In genomic region chr15:74277245-74277644, GRCh38 we compare ENCODE assay signal across 32 cellular contexts. TPM values are rescaled to one million over a fixed set of nuclear protein-coding genes. Genes with fewer than 3 reads are reported as not detected.
"Had no signal": no experiment of that assay in that cellular context is flagged by ENCODE, and none has a peak within 500 bp of the region (broad histone marks: within the 10 kb centered on the region; RNA-seq: fewer than 3 reads in every experiment).

No MANE protein-coding gene starts in this region.

- H3K79me2 ChIP-seq: parathyroid adenoma had no signal

- H3K27me3 ChIP-seq: right atrium auricular region, right lobe of liver, uterus had no signal

- H3K27ac Mint-ChIP-seq: naive thymus-derived CD4-positive, alpha-beta T cell; natural killer cell treated with Interleukin-12 subunit alpha and Interleukin-12 subunit beta and Interleukin-15 and Interleukin-18, amount 100 ng/mL, for 72 hours; stimulated activated memory B cell treated with anti-CD40 and anti-IgM and Interleukin-4, amounts not matched to agents 10 μg/mL and 1 μg/mL and 100 μg/mL, for 72 hours; type B pancreatic cell had no signal

- H3K4me1 ChIP-seq: left lung, parathyroid adenoma, psoas muscle, right atrium auricular region, right lobe of liver, tibial nerve, uterus had no signal

- H3K27ac ChIP-seq: left lung, neutrophil, parathyroid adenoma, psoas muscle, right atrium auricular region, right lobe of liver, tibial nerve, uterus had no signal

- H3K9me3 ChIP-seq: left lung, mucosa of descending colon, neutrophil, psoas muscle, right atrium auricular region, right lobe of liver, tibial nerve, uterus had no signal

- H3K4me2 ChIP-seq: smooth muscle cell had no signal

- H3K4me3 ChIP-seq: left lung, lung, mucosa of descending colon, psoas muscle, right atrium auricular region, right lobe of liver, smooth muscle cell, tibial nerve, uterus had no signal

- H3K9me3 Mint-ChIP-seq: naive thymus-derived CD4-positive, alpha-beta T cell; natural killer cell treated with Interleukin-12 subunit alpha and Interleukin-12 subunit beta and Interleukin-15 and Interleukin-18, amount 100 ng/mL, for 72 hours; stimulated activated memory B cell treated with anti-CD40 and anti-IgM and Interleukin-4, amounts not matched to agents 10 μg/mL and 1 μg/mL and 100 μg/mL, for 72 hours; stimulated activated naive CD8-positive, alpha-beta T cell treated with anti-CD3 and anti-CD28 coated beads, Interleukin-15, amount 100 ng/mL, for 72 hours; type B pancreatic cell had no signal

- H2AFZ ChIP-seq: parathyroid adenoma had no signal

- DNase-seq: hippocampal formation; kidney; left colon; mesendoderm; midbrain; naive thymus-derived CD4-positive, alpha-beta T cell; occipital lobe; right lobe of liver; stimulated activated CD4-positive, alpha-beta T cell treated with anti-CD3 and anti-CD28 coated beads, Interleukin-1b, Interleukin-23, amount 100 ng/mL, for 48 hours; stimulated activated CD4-positive, alpha-beta T cell treated with anti-CD3 and anti-CD28 coated beads, Interleukin-2, amount 100 ng/mL, for 48 hours; stimulated activated CD4-positive, alpha-beta T cell treated with anti-CD3 and anti-CD28 coated beads, Interleukin-4, amount 100 ng/mL, for 4 hours; stimulated activated CD8-positive, alpha-beta memory T cell treated with anti-CD3 and anti-CD28 coated beads, Interleukin-4, amount 100 ng/mL, for 48 hours; stimulated activated naive CD4-positive, alpha-beta T cell treated with Interleukin-2 at 50 U/mL for 16 hours; stimulated activated naive CD8-positive, alpha-beta T cell treated with anti-CD3 and anti-CD28 coated beads, Interleukin-15, amount 100 ng/mL, for 72 hours; substantia nigra; uterus had no signal

- H3K9ac ChIP-seq: parathyroid adenoma had no signal

- H3K4me3 Mint-ChIP-seq: naive thymus-derived CD4-positive, alpha-beta T cell; natural killer cell treated with Interleukin-12 subunit alpha and Interleukin-12 subunit beta and Interleukin-15 and Interleukin-18, amount 100 ng/mL, for 72 hours; stimulated activated memory B cell treated with anti-CD40 and anti-IgM and Interleukin-4, amounts not matched to agents 10 μg/mL and 1 μg/mL and 100 μg/mL, for 72 hours; stimulated activated naive CD8-positive, alpha-beta T cell treated with anti-CD3 and anti-CD28 coated beads, Interleukin-15, amount 100 ng/mL, for 72 hours; type B pancreatic cell had no signal

- H3K36me3 Mint-ChIP-seq: naive thymus-derived CD4-positive, alpha-beta T cell; natural killer cell treated with Interleukin-12 subunit alpha and Interleukin-12 subunit beta and Interleukin-15 and Interleukin-18, amount 100 ng/mL, for 72 hours; stimulated activated memory B cell treated with anti-CD40 and anti-IgM and Interleukin-4, amounts not matched to agents 10 μg/mL and 1 μg/mL and 100 μg/mL, for 72 hours; type B pancreatic cell had no signal

- H3K4me1 Mint-ChIP-seq: naive thymus-derived CD4-positive, alpha-beta T cell; stimulated activated memory B cell treated with anti-CD40 and anti-IgM and Interleukin-4, amounts not matched to agents 10 μg/mL and 1 μg/mL and 100 μg/mL, for 72 hours; stimulated activated naive CD8-positive, alpha-beta T cell treated with anti-CD3 and anti-CD28 coated beads, Interleukin-15, amount 100 ng/mL, for 72 hours had no signal

- H3K36me3 ChIP-seq: left lung, neutrophil, right atrium auricular region, right lobe of liver, tibial nerve, uterus had no signal

RNA-seq across cellular contexts. Expression of gene CCDC33, which starts 41.1 kb away (rescaled TPM):
- total RNA-seq: lower leg skin; myocyte; naive thymus-derived CD4-positive, alpha-beta T cell; natural killer cell treated with Interleukin-12 subunit alpha and Interleukin-12 subunit beta and Interleukin-15 and Interleukin-18, amount 100 ng/mL, for 72 hours; occipital lobe; osteocyte; posterior vena cava; psoas muscle; right atrium auricular region; right lobe of liver; tibial nerve had no signal
- polyA plus RNA-seq: naive thymus-derived CD4-positive, alpha-beta T cell had no signal
